ENCODE assay signal across 8 cellular contexts in genomic region chr3:8622873-8623725, GRCh38. TPM values are rescaled to one million over a fixed set of nuclear protein-coding genes. Genes with fewer than 3 reads are reported as not detected.
A peak's percentile ranks its signal among the peaks of the same experiment; 100 is the strongest.
DNase-seq lines count a peak whose midpoint lies in the region; ATAC-seq lines count a peak whose summit lies in the region.

No MANE protein-coding gene starts in this region.

- in situ Hi-C loops in G401 (cut with HindIII; ENCODE audit: low sequenced_read_pairs), result no loop called here

- ATAC-seq in GM21367 (IDR thresholded peaks at IDR 0.05; ENCODE audit: unreplicated experiment) (peak; percentile 89), HG03558 (IDR thresholded peaks at IDR 0.05; ENCODE audit: extremely low read depth, unreplicated experiment) (peak; percentile 66)

- DNase-seq in G401 (ENCODE audit: low spot score), result peak; percentile 34
- DNase-seq in RKO (ENCODE audit: low spot score), result peak; percentile 35
- peak in 53 of 58 donors; percentile 2 to 79 (median 38) for DNase-seq in anterior cingulate cortex (lab: John Stamatoyannopoulos, UW)
- DNase-seq in hepatic stellate cell (ENCODE audit: low spot score), result peak; percentile 89
- DNase-seq in retina, result peak; percentile 86
- DNase-seq in NCI-H446 treated with DMSO at 0.1 percent for 48 hours (lab: John Stamatoyannopoulos, UW), result no peak

RNA-seq across cellular contexts. Expression of gene SSUH2, which starts 21.5 kb away (rescaled TPM):
- not detected in 2 replicates for total RNA-seq in G401 (2014; rRNA removed; shearing (Covaris generic))
